Comparison of ENCODE assay signal across 1 cellular context in the genomic region with DNA sequence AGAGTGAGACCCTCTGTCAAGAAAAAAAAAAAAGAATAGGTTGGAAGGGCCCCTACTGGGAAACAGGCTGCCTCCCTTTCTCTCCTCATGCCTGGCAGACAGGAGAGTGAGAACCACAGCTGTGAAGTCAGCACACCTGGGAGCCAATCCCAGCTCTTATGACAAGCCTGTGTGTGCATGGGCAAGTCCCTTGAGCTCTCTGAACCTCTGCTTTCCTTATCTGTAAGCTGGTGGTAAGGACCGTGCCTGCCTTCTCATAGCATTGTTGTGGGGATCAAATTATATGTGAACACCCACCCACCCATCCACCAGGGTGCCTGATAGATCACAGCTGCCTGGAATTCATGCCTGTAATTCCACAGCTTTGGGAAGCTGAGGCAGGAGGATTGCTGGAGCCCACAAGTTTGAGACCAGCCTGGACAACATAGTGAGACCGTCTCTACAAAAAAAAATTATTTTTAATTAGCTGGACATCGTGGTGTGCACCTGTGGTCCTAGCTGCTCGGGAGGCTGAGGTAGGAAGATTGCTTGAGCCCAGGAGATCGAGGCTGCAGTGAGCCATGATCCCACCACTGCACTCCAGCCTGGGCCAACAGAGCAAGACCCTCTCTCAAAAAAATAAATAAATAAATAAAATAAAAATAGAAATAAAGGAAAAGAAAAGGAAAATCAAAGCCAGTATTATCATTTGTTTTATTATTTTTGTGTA.
TF ChIP-seq lines count a peak whose summit lies in the region.

No MANE protein-coding gene starts in this region.

TF ChIP-seq in HepG2, 621 proteins besides CTCF, POLR2A, EP300 and RAD21:
- TF ChIP-seq EHMT2 (IDR thresholded peaks at IDR 0.05; ENCODE audit: borderline replicate concordance, low read depth, low read length) (no peak), ZNF768 (CRISPR knock-in tag; IDR thresholded peaks at IDR 0.05) (peak; percentile 68), ZNF615 (CRISPR knock-in tag; IDR thresholded peaks at IDR 0.05; ENCODE audit: borderline replicate concordance) (0 out of 2 replicates have a peak, but pooled peaks have one; percentile 24)
